Comparison of ENCODE assay signal across 9 cellular contexts in the genomic region with DNA sequence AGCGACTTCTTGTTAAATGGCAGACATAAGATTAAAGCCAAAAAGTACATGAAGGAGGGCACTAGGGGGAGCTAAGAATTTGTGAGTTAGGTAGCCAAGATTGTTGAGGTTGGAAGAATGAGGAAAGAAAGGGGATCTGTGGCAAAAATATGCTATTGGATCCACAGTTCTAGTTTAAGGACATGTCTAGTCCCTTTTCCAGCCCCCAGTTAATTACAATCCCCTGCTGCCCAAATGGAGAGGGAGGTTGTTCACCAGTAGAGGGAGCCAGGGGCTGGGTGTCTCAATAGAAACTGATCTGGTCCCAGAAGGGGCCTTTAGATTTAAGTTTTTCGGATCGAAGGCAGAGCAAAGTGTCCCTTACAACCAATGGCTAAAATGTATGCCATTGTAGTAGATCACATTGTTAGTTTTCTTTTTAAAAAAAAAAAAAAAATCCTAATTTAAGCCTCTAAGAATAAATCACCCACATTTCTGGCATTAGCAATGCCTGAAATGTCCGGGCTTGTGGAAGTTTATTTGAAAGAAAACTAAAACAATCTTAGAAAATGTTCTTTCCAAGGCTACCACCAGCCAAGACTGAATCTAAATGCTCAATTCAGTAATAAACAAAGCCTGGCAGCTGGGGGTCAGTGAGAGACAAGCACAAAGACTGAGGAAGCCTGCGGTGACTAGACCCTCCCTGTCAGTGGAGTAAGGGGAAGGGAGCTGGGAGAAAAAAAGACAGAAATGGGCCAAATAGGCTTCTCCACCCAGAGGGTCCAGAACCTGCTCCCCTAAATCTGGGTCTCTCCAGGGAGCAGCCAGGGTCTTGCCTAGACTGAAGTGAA. TPM values are rescaled to one million over a fixed set of nuclear protein-coding genes. Genes with fewer than 3 reads are reported as not detected.
DNase-seq lines count a peak whose midpoint lies in the region; ATAC-seq and TF ChIP-seq lines count a peak whose summit lies in the region.
"Had no signal": no experiment of that assay in that cellular context is flagged by ENCODE, and none has a peak within 500 bp of the region (broad histone marks: within the 10 kb centered on the region; RNA-seq: fewer than 3 reads in every experiment).

No MANE protein-coding gene starts in this region.

- no peaks in the 10 kb centered on the region for H3K4me1 Mint-ChIP-seq in stimulated activated naive B cell treated with anti-CD40 and anti-IgM and Interleukin-4, amounts not matched to agents 10 μg/mL and 1 μg/mL and 100 μg/mL, for 72 hours
- H3K4me1 Mint-ChIP-seq: IgD-negative memory B cell had no signal

- H3K27ac ChIP-seq in esophagus muscularis mucosa (replicated peaks in 1 of 4) = peak overlapping the region; percentile 73 to 92 (median 82)
- H3K27ac ChIP-seq in prostate gland = peak overlapping the region; percentile 5 to 43

- H3K27ac Mint-ChIP-seq in stimulated activated naive B cell treated with anti-CD40 and anti-IgM and Interleukin-4, amounts not matched to agents 10 μg/mL and 1 μg/mL and 100 μg/mL, for 72 hours = no peak overlapping the region
- H3K27ac Mint-ChIP-seq: IgD-negative memory B cell had no signal

- H3K4me1 ChIP-seq in esophagus muscularis mucosa (peaks cover 7 to 89% (median 70%) of the 10 kb centered on the region in 4 donors), prostate gland (replicated peaks) (no peaks in the 10 kb centered on the region)

- TF ChIP-seq POLR2A in esophagus muscularis mucosa (IDR thresholded peaks at IDR 0.05; ENCODE audit: low read depth) (no peak), prostate gland (IDR thresholded peaks at IDR 0.05) (no peak)

- no peak overlapping the region for H3K4me3 Mint-ChIP-seq in stimulated activated naive B cell treated with anti-CD40 and anti-IgM and Interleukin-4, amounts not matched to agents 10 μg/mL and 1 μg/mL and 100 μg/mL, for 72 hours
- H3K4me3 Mint-ChIP-seq: IgD-negative memory B cell had no signal

- intact Hi-C loops in esophagus muscularis mucosa (cut with DNase I) (no loop called here), prostate gland (cut with DNase I) (loop anchor here (5.0 kb wide), 2 partner anchors 107 to 623 kb away; no protein-coding TSS in a partner anchor)

- H3K9me3 ChIP-seq in esophagus muscularis mucosa (no peaks in the 10 kb centered on the region), prostate gland (no peaks in the 10 kb centered on the region)

- H3K36me3 Mint-ChIP-seq in stimulated activated naive B cell treated with anti-CD40 and anti-IgM and Interleukin-4, amounts not matched to agents 10 μg/mL and 1 μg/mL and 100 μg/mL, for 72 hours = no peaks in the 10 kb centered on the region
- H3K36me3 Mint-ChIP-seq: IgD-negative memory B cell had no signal

- TF ChIP-seq CTCF in esophagus muscularis mucosa (IDR thresholded peaks at IDR 0.05) (peak; percentile 51 to 64 (median 58)), prostate gland (IDR thresholded peaks at IDR 0.05) (peak in 3 of 4 experiments; percentile 20 to 34 (median 32))

- no peak for ATAC-seq in HG03095 (IDR thresholded peaks at IDR 0.05; ENCODE audit: unreplicated experiment)
- ATAC-seq in stimulated activated naive B cell treated with anti-CD40 and anti-IgM and Interleukin-4, amounts not matched to agents 10 μg/mL and 1 μg/mL and 100 μg/mL, for 72 hours (replicated peaks) = no peak

- peak; percentile 57 for DNase-seq in ELR (ENCODE audit: low read depth)
- DNase-seq in NCI-H446 (lab: John Stamatoyannopoulos, UW) = peak; percentile 59 to 69
- DNase-seq in esophagus muscularis mucosa (ENCODE audit: extremely low spot score) = no peak
- DNase-seq in prostate gland (ENCODE audit: low spot score) = no peak
- no peak for DNase-seq in stimulated activated naive B cell treated with anti-CD40 and anti-IgM and Interleukin-4, amounts not matched to agents 10 μg/mL and 1 μg/mL and 100 μg/mL, for 72 hours
- no peak for DNase-seq in activated CD8-positive, alpha-beta memory T cell treated with anti-CD3 and anti-CD28 coated beads for 24 hours
- no peak for DNase-seq in mucosa of gallbladder (ENCODE audit: low spot score)

- peaks cover 4 to 10% of the 10 kb centered on the region in 2 donors for H3K27me3 Mint-ChIP-seq in stimulated activated naive B cell treated with anti-CD40 and anti-IgM and Interleukin-4, amounts not matched to agents 10 μg/mL and 1 μg/mL and 100 μg/mL, for 72 hours

- H3K9me3 Mint-ChIP-seq in stimulated activated naive B cell treated with anti-CD40 and anti-IgM and Interleukin-4, amounts not matched to agents 10 μg/mL and 1 μg/mL and 100 μg/mL, for 72 hours = peaks cover 0 to 2% of the 10 kb centered on the region in 2 donors

- H3K4me3 ChIP-seq in esophagus muscularis mucosa (peak overlapping the region in 3 of 4 donors; percentile 20 to 30 (median 26)), prostate gland (no peak overlapping the region)

- H3K27me3 ChIP-seq in esophagus muscularis mucosa = no peaks in the 10 kb centered on the region
- no peaks in the 10 kb centered on the region for H3K27me3 ChIP-seq in prostate gland (replicated peaks; ENCODE audit: insufficient read depth)

- H3K36me3 ChIP-seq in esophagus muscularis mucosa (no peaks in the 10 kb centered on the region), prostate gland (no peaks in the 10 kb centered on the region)

- TF ChIP-seq EP300 in esophagus muscularis mucosa (IDR thresholded peaks at IDR 0.05) = no peak

- 44% methylated on average over 5 of the region's 5 CpGs for WGBS in esophagus muscularis mucosa
- 35% methylated on average over 5 of the region's 5 CpGs for WGBS in prostate gland

RNA-seq across cellular contexts. Expression of a gene that starts 7.1 kb away (rescaled TPM):
- 100 to 1,000 TPM in 1 of 4 donors, 10 to 100 TPM in 3; 31.5 to 139 (median 71.4) TPM for total RNA-seq in esophagus muscularis mucosa
- 1 to 10 TPM; 8.0 to 8.1 TPM for total RNA-seq in prostate gland
- 3.7 TPM for total RNA-seq in mucosa of gallbladder

Comparison
In these comparisons a context has a peak if more than half of its experiments do, and no peak if none do; other contexts are left out.
1. DNase-seq: peak in ELR (single experiment) and NCI-H446 (2 of 2); none in esophagus muscularis mucosa (single experiment), prostate gland (single experiment), stimulated activated naive B cell treated with anti-CD40 and anti-IgM and Interleukin-4, amounts not matched to agents 10 μg/mL and 1 μg/mL and 100 μg/mL, for 72 hours (single experiment), activated CD8-positive, alpha-beta memory T cell treated with anti-CD3 and anti-CD28 coated beads for 24 hours (single experiment) and mucosa of gallbladder (single experiment).
2. H3K4me3 ChIP-seq: peak in esophagus muscularis mucosa (3 of 4); none in prostate gland (0 of 2).